ENCODE assay signal across 1 cellular context in genomic region chr6:73683574-73683973, GRCh38. TPM values are rescaled to one million over a fixed set of nuclear protein-coding genes. Genes with fewer than 3 reads are reported as not detected.
"Had no signal": no experiment of that assay in that cellular context is flagged by ENCODE, and none has a peak within 500 bp of the region (broad histone marks: within the 10 kb centered on the region; RNA-seq: fewer than 3 reads in every experiment).

No MANE protein-coding gene starts in this region.

RNA-seq across cellular contexts. Expression of gene CD109, which starts 12.4 kb away (rescaled TPM):
- polyA plus RNA-seq: naive thymus-derived CD8-positive, alpha-beta T cell had no signal
